In genomic region chr9:83957029-83957513, GRCh38 we compare ENCODE assay signal across 1 cellular context.
TF ChIP-seq lines count a peak whose summit lies in the region.

No MANE protein-coding gene starts in this region.

TF ChIP-seq in K562, 482 proteins besides CTCF, POLR2A, EP300 and RAD21 (continued from another document):
- TF ChIP-seq ZHX1 (conservative IDR thresholded peaks at IDR 0.05; ENCODE audit: low read length) (no peak), ZNF668 (CRISPR knock-in tag; IDR thresholded peaks at IDR 0.05) (no peak), CBX3 (IDR thresholded peaks at IDR 0.05; ENCODE audit: borderline replicate concordance in 1 of 2, low read length in 2 of 2) (no peak), KLF6 (CRISPR knock-in tag; IDR thresholded peaks at IDR 0.05; ENCODE audit: borderline replicate concordance) (no peak; the same call in 1 of the 2 replicates), ZNF165 (CRISPR knock-in tag; IDR thresholded peaks at IDR 0.05; ENCODE audit: borderline replicate concordance) (no peak), EHMT2 (IDR thresholded peaks at IDR 0.05) (0 out of 2 replicates have a peak, but pooled peaks have one; percentile 29), NCOA6 (IDR thresholded peaks at IDR 0.05) (no peak), SIN3B (IDR thresholded peaks at IDR 0.05; ENCODE audit: low read depth) (no peak), ZNF766 (CRISPR knock-in tag; conservative IDR thresholded peaks at IDR 0.05) (0 out of 2 replicates have a peak, but pooled peaks have one; percentile 32), NR2F6 (CRISPR knock-in tag; IDR thresholded peaks at IDR 0.05) (no peak)
